In the genomic region with DNA sequence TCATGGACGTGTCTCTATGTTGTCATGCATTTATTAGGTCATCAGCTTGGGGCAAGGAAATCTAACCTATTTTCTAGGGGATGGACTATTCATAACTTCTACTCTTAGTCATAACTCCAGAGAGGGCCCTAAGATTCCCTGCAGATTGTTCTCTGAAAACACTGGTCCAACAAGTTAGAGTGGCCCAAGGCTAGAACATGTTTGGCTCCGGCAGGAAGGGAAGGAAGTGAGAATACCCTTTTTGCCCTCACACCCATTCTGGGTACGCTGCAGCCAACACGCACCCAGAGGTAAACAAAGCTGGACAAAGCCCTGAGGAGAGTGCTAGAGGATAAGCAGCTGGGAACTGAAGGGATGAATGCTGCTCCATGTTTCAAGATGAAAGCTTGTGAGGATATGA, we compare ENCODE assay signal across 1 cellular context.
TF ChIP-seq lines count a peak whose summit lies in the region.

No MANE protein-coding gene starts in this region.

TF ChIP-seq in WTC11, 78 proteins besides CTCF, POLR2A, EP300 and RAD21 (continued from another document):
- TF ChIP-seq, protein P1, sequence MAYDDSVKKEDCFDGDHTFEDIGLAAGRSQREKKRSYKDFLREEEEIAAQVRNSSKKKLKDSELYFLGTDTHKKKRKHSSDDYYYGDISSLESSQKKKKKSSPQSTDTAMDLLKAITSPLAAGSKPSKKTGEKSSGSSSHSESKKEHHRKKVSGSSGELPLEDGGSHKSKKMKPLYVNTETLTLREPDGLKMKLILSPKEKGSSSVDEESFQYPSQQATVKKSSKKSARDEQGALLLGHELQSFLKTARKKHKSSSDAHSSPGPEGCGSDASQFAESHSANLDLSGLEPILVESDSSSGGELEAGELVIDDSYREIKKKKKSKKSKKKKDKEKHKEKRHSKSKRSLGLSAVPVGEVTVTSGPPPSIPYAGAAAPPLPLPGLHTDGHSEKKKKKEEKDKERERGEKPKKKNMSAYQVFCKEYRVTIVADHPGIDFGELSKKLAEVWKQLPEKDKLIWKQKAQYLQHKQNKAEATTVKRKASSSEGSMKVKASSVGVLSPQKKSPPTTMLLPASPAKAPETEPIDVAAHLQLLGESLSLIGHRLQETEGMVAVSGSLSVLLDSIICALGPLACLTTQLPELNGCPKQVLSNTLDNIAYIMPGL (CRISPR knock-in tag; IDR thresholded peaks at IDR 0.05) = no peak
- TF ChIP-seq MXD4 (CRISPR knock-in tag; IDR thresholded peaks at IDR 0.05; ENCODE audit: borderline replicate concordance) (no peak), NFYB (CRISPR knock-in tag; conservative IDR thresholded peaks at IDR 0.05; ENCODE audit: low read depth) (no peak), FOXJ3 (CRISPR knock-in tag; IDR thresholded peaks at IDR 0.05; ENCODE audit: borderline replicate concordance) (no peak), NR3C1 (CRISPR knock-in tag; conservative IDR thresholded peaks at IDR 0.05; ENCODE audit: low read depth) (no peak), EMX1 (CRISPR knock-in tag; IDR thresholded peaks at IDR 0.05) (no peak), PRRX2 (CRISPR knock-in tag; IDR thresholded peaks at IDR 0.05) (no peak)
- TF ChIP-seq, protein P2, sequence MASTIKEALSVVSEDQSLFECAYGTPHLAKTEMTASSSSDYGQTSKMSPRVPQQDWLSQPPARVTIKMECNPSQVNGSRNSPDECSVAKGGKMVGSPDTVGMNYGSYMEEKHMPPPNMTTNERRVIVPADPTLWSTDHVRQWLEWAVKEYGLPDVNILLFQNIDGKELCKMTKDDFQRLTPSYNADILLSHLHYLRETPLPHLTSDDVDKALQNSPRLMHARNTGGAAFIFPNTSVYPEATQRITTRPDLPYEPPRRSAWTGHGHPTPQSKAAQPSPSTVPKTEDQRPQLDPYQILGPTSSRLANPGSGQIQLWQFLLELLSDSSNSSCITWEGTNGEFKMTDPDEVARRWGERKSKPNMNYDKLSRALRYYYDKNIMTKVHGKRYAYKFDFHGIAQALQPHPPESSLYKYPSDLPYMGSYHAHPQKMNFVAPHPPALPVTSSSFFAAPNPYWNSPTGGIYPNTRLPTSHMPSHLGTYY (CRISPR knock-in tag; IDR thresholded peaks at IDR 0.05) = no peak
- TF ChIP-seq, protein P3, sequence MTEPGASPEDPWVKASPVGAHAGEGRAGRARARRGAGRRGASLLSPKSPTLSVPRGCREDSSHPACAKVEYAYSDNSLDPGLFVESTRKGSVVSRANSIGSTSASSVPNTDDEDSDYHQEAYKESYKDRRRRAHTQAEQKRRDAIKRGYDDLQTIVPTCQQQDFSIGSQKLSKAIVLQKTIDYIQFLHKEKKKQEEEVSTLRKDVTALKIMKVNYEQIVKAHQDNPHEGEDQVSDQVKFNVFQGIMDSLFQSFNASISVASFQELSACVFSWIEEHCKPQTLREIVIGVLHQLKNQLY (CRISPR knock-in tag; IDR thresholded peaks at IDR 0.05) = no peak
- TF ChIP-seq, protein P4, sequence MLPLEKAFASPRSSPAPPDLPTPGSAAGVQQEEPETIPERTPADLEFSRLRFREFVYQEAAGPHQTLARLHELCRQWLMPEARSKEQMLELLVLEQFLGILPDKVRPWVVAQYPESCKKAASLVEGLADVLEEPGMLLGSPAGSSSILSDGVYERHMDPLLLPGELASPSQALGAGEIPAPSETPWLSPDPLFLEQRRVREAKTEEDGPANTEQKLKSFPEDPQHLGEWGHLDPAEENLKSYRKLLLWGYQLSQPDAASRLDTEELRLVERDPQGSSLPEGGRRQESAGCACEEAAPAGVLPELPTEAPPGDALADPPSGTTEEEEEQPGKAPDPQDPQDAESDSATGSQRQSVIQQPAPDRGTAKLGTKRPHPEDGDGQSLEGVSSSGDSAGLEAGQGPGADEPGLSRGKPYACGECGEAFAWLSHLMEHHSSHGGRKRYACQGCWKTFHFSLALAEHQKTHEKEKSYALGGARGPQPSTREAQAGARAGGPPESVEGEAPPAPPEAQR (CRISPR knock-in tag; IDR thresholded peaks at IDR 0.05) = no peak
- TF ChIP-seq, protein P5, sequence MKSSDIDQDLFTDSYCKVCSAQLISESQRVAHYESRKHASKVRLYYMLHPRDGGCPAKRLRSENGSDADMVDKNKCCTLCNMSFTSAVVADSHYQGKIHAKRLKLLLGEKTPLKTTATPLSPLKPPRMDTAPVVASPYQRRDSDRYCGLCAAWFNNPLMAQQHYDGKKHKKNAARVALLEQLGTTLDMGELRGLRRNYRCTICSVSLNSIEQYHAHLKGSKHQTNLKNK (CRISPR knock-in tag; IDR thresholded peaks at IDR 0.05) = no peak
